ENCODE assay signal across 1 cellular context in the genomic region with DNA sequence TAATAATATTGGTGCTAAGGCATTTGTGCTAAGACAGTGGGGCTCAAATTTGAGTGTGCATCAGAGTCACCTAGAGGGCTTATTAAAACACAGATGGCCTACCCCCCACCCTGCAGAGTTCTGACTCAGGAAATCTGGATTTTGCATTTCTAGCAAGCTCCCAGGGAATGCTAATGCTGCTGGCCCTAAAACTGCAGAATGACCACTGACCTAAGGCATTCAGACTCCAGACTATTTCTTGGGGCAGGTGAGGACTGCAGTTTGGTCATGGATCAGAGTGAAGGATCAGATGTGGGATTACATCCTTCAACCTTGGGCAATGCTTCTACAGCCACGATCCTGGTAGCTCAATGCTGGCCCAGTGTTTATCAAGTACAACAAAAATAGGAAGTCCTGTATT.
TF ChIP-seq lines count a peak whose summit lies in the region.

No MANE protein-coding gene starts in this region.

TF ChIP-seq in GM23338, 12 proteins besides CTCF, POLR2A, EP300 and RAD21 (continued from another document):
- TF ChIP-seq JUNB (IDR thresholded peaks at IDR 0.05; ENCODE audit: unreplicated experiment) = no peak
- TF ChIP-seq EZH2 (IDR thresholded peaks at IDR 0.05; ENCODE audit: low read depth, unreplicated experiment) = no peak
